ENCODE assay signal across 19 cellular contexts in genomic region chr11:27083241-27083640, GRCh38. TPM values are rescaled to one million over a fixed set of nuclear protein-coding genes. Genes with fewer than 3 reads are reported as not detected.
"Had no signal": no experiment of that assay in that cellular context is flagged by ENCODE, and none has a peak within 500 bp of the region (broad histone marks: within the 10 kb centered on the region; RNA-seq: fewer than 3 reads in every experiment).

No MANE protein-coding gene starts in this region.

- DNase-seq: colonic mucosa; cortex of kidney; effector CD8-positive, alpha-beta T cell; effector memory CD8-positive, alpha-beta T cell; erythroblast; esophagus squamous epithelium; foreskin fibroblast; foreskin melanocyte; gastrocnemius medialis; glutamatergic neuron; heart right ventricle; hippocampal formation; left cardiac atrium; left lung; left ventricle myocardium superior; lower lobe of right lung; mesendoderm; midbrain had no signal

- H3K9me3 ChIP-seq: colonic mucosa, esophagus squamous epithelium, gastrocnemius medialis, left lung, lower lobe of right lung had no signal

- H3K27ac ChIP-seq: colonic mucosa, epithelial cell of prostate, gastrocnemius medialis, heart right ventricle, left lung, lower lobe of right lung had no signal

- H3K4me1 ChIP-seq: colonic mucosa, gastrocnemius medialis, heart right ventricle, left lung, lower lobe of right lung had no signal

- H3K4me3 ChIP-seq: colonic mucosa, esophagus squamous epithelium, gastrocnemius medialis, heart right ventricle, left lung, lower lobe of right lung had no signal

- H3K27me3 ChIP-seq: colonic mucosa, esophagus squamous epithelium, gastrocnemius medialis, heart right ventricle, left lung had no signal

- H3K36me3 ChIP-seq: colonic mucosa, esophagus squamous epithelium, gastrocnemius medialis, heart right ventricle, left lung, lower lobe of right lung had no signal

RNA-seq across cellular contexts. Expression of gene BBOX1, which starts 42.6 kb away (rescaled TPM):
- polyA plus RNA-seq: heart right ventricle had no signal
